Comparison of ENCODE assay signal across 34 cellular contexts in the genomic region with DNA sequence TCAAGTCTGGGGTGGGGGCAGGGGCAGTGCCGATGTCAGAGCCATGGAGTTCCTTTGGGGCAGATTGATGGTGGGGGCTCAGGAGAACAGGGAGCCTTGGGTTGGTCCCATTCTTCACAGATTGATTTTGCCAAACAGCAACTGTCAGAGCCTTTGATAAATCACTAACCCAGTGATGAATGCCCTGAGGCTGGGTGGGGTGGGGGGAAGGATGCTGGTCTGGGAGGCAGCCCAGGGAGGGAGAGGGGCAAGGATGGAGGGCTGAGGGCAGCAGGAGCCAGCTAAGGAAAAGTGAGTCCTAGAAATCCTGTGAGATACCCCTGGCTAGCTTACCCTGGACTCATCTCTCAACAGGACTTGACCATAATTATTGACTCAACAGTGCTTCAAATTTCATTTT.
"Had no signal": no experiment of that assay in that cellular context is flagged by ENCODE, and none has a peak within 500 bp of the region (broad histone marks: within the 10 kb centered on the region; RNA-seq: fewer than 3 reads in every experiment).

No MANE protein-coding gene starts in this region.

- H3K4me2 ChIP-seq: KMS-11 had no signal

- DNase-seq: Kasumi-1, MG63, MM.1S, MV-4-11, NCI-H1048, NCI-H1092, NCI-H1092 treated with DMSO at 0.1 percent for 48 hours, NCI-H1105, NCI-H1105 treated with DMSO at 0.1 percent for 48 hours, NCI-H1417, NCI-H1417 treated with DMSO at 0.1 percent for 48 hours, NCI-H1436, NCI-H1436 treated with DMSO at 0.1 percent for 48 hours, NCI-H146, NCI-H1694, NCI-H1694 treated with DMSO at 0.1 percent for 48 hours, NCI-H187, NCI-H187 treated with DMSO at 0.1 percent for 48 hours, NCI-H1930, NCI-H2029, NCI-H2029 treated with DMSO at 0.1 percent for 48 hours, NCI-H2081, NCI-H2081 treated with DMSO at 0.1 percent for 48 hours, NCI-H2107, NCI-H2171, NCI-H2171 treated with DMSO at 0.1 percent for 48 hours, NCI-H2227 treated with DMSO at 0.1 percent for 48 hours, NCI-H226, NCI-H345, NCI-H446, NCI-H446 treated with DMSO at 0.1 percent for 48 hours, NCI-H510A, NCI-H510A treated with DMSO at 0.1 percent for 48 hours had no signal

- H3K4me3 ChIP-seq: MG63 had no signal

- H3K9ac ChIP-seq: KMS-11 had no signal

- H3K9me3 ChIP-seq: MG63 had no signal

- H3K36me3 ChIP-seq: MG63 had no signal

- H3K27ac ChIP-seq: KMS-11 had no signal
